Comparison of ENCODE assay signal across 8 cellular contexts in the genomic region with DNA sequence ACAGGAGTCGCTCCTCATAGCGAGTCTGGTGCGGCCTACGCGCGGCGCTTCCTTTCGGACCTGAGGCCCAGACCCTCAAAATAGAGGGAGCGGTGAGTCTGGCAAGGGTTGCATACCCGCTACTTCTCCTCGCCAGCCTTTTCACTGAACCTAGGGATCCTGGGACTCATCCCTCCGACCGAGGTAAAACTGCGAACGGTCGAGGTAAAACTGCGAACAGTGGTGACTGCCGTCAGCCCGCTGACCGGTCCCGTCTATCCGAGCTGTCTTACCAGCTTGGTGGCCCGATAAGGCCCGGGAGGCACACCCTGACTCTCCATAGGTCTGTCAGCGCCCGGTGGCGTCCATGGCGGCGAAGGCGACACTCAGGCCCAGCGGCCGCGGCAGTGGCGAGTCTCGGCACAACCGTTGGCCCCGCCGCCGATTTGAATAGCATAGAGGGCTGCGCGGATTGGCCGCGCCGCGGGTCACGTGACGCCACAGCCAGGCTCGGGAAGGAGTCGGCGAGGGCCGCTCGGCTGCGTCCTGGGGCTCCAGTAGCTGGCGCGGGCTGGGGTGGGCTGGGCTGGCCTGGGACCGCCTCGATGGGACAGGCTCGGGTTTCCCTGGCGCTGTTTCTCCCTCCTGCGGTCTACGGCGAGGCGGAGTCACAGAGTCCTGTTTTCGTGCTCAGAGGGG. TPM values are rescaled to one million over a fixed set of nuclear protein-coding genes. Genes with fewer than 3 reads are reported as not detected.
DNase-seq lines count a peak whose midpoint lies in the region; ATAC-seq and TF ChIP-seq lines count a peak whose summit lies in the region.

Gene DEPDC1, minus strand, starts transcription at position 403 of the 678 bp plus-strand sequence. Its CDS starts 83 bp downstream, at position 320.

- no peaks in the 10 kb centered on the region for H3K27me3 Mint-ChIP-seq in endothelial cell (ENCODE audit: unreplicated experiment)

- ATAC-seq in GM19468 (IDR thresholded peaks at IDR 0.05; ENCODE audit: extremely low read depth, unreplicated experiment) = peak; percentile 84

- H3K4me1 Mint-ChIP-seq in endothelial cell (ENCODE audit: unreplicated experiment) = no peaks in the 10 kb centered on the region

- no peak for TF ChIP-seq CTCF in endothelial cell (IDR thresholded peaks at IDR 0.05; ENCODE audit: unreplicated experiment)

- no peaks in the 10 kb centered on the region for H3K9me3 Mint-ChIP-seq in endothelial cell (ENCODE audit: unreplicated experiment)

- no peaks in the 10 kb centered on the region for H3K36me3 Mint-ChIP-seq in endothelial cell (ENCODE audit: low read depth, unreplicated experiment)

- peak within 1 kb of the TSS; percentile 94 for H3K4me3 Mint-ChIP-seq in endothelial cell (ENCODE audit: unreplicated experiment)

- peak; percentile 99 for DNase-seq in COLO668 (lab: John Stamatoyannopoulos, UW; ENCODE audit: unreplicated experiment)
- DNase-seq in HS-27A (ENCODE audit: low read depth) = peak; percentile 89
- peak; percentile 82 to 92 for DNase-seq in NOMO-1 (lab: John Stamatoyannopoulos, UW; ENCODE audit: unreplicated experiment in 2 of 2)
- DNase-seq in activated CD8-positive, alpha-beta memory T cell treated with anti-CD3 and anti-CD28 coated beads for 48 hours (ENCODE audit: low read depth in 2 of 3, low spot score in 2 of 3) = peak; percentile 47 to 54 (median 54)
- peak; percentile 98 for DNase-seq in endothelial cell (ENCODE audit: low spot score)
- DNase-seq in midbrain (lab: John Stamatoyannopoulos, UW) = peak; percentile 91
- DNase-seq in stimulated activated CD8-positive, alpha-beta memory T cell treated with anti-CD3 and anti-CD28 coated beads, Interleukin-15, amount 100 ng/mL, for 48 hours (ENCODE audit: low read depth in 2 of 2) = peak; percentile 63 to 80

- H3K27ac Mint-ChIP-seq in endothelial cell (ENCODE audit: unreplicated experiment) = no peak within 1 kb of the TSS

RNA-seq across cellular contexts. Expression of gene DEPDC1, which starts in this region (rescaled TPM):
- 4.6 TPM for total RNA-seq in endothelial cell (ENCODE audit: unreplicated experiment)

Comparison
In these comparisons a context has a peak if more than half of its experiments do, and no peak if none do; other contexts are left out.
1. Peak in every context shown above with its lines: DNase-seq and ATAC-seq.